ENCODE assay signal across 12 cellular contexts in the genomic region with DNA sequence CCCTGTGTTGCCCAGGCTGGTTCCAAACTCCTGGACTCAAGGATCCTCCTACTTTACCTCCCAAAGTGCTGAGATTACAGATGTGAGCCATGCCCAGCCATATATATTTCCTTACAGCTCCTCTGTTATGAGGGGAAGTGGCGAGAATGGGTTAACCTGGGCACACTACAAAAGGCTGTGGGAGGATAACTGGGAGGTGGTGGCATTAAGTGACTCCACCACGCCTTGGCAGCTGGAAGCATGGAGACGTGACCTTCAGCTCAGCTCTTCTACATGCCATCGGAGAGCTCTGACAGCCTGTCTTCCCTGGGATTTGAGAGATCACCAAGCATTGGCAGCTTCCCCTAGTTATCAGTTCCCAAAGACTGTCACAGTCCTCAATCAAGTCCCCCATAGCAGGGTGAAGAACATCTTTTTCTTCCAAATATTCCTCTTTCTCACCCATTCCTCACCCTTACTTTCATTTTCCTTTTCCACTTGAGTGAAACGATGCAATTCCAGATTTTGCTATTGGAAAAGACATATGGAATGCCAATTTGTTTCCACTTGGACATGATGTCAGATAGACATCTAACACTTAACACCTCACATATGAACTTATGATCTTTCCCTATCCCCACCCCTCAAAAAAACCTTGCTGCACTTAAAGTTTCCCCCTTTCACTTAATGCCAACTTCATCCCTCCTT. TPM values are rescaled to one million over a fixed set of nuclear protein-coding genes. Genes with fewer than 3 reads are reported as not detected.
DNase-seq lines count a peak whose midpoint lies in the region; ATAC-seq and TF ChIP-seq lines count a peak whose summit lies in the region.
"Had no signal": no experiment of that assay in that cellular context is flagged by ENCODE, and none has a peak within 500 bp of the region (broad histone marks: within the 10 kb centered on the region; RNA-seq: fewer than 3 reads in every experiment).

No MANE protein-coding gene starts in this region.

- H3K27me3 Mint-ChIP-seq in stimulated activated naive CD8-positive, alpha-beta T cell treated with anti-CD3 and anti-CD28 coated beads, Interleukin-15, Interleukin-2, amounts not matched to agents 100 ng/mL and 50 ng/mL, for 24 hours: no peaks in the 10 kb centered on the region
- H3K27me3 Mint-ChIP-seq: CD4-positive, alpha-beta T cell had no signal

- H3K4me1 ChIP-seq in mammary epithelial cell (ENCODE audit: insufficient read depth, low read length) (peaks cover 26% of the 10 kb centered on the region), right lobe of liver (peaks cover 0 to 43% (median 16%) of the 10 kb centered on the region in 4 donors)

- no peaks in the 10 kb centered on the region for H3K9me3 Mint-ChIP-seq in stimulated activated naive CD8-positive, alpha-beta T cell treated with anti-CD3 and anti-CD28 coated beads, Interleukin-15, Interleukin-2, amounts not matched to agents 100 ng/mL and 50 ng/mL, for 24 hours
- H3K9me3 Mint-ChIP-seq: CD4-positive, alpha-beta T cell had no signal

- no peaks in the 10 kb centered on the region for H4K20me1 ChIP-seq in mammary epithelial cell (ENCODE audit: insufficient read depth, low read length)

- H3K4me3 ChIP-seq in mammary epithelial cell (replicated peaks in 1 of 3; ENCODE audit: insufficient read depth in 1 of 3, low read depth in 2 of 3, low read length in 3 of 3) (no peak overlapping the region), right lobe of liver (peak overlapping the region; percentile 24 to 38 (median 36))

- no peak for TF ChIP-seq CTCF in mammary epithelial cell (conservative IDR thresholded peaks at IDR 0.05 in 1 of 2, IDR thresholded peaks at IDR 0.05 in 1 of 2; ENCODE audit: extremely low read depth in 1 of 2, insufficient read depth in 1 of 2, low read depth in 1 of 2, low read length in 2 of 2)
- TF ChIP-seq CTCF in right lobe of liver (IDR thresholded peaks at IDR 0.05): no peak

- 94% methylated on average over 5 of the region's 5 CpGs for WGBS in mammary epithelial cell (ENCODE audit: low coverage, missing lambda C conversion rate)
- WGBS in right lobe of liver (ENCODE audit: insufficient coverage, low coverage, low lambda C conversion rate, missing lambda C conversion rate): 33% methylated on average over 4 of the region's 5 CpGs

- no peak overlapping the region for H3K9ac ChIP-seq in mammary epithelial cell (ENCODE audit: insufficient read depth, low read length)

- peaks cover 3% of the 10 kb centered on the region for H3K36me3 Mint-ChIP-seq in stimulated activated naive CD8-positive, alpha-beta T cell treated with anti-CD3 and anti-CD28 coated beads, Interleukin-15, Interleukin-2, amounts not matched to agents 100 ng/mL and 50 ng/mL, for 24 hours (ENCODE audit: low read depth)

- peaks cover 86% of the 10 kb centered on the region for H3K4me1 Mint-ChIP-seq in stimulated activated naive CD8-positive, alpha-beta T cell treated with anti-CD3 and anti-CD28 coated beads, Interleukin-15, Interleukin-2, amounts not matched to agents 100 ng/mL and 50 ng/mL, for 24 hours (ENCODE audit: low read depth)

- H3K9me3 ChIP-seq in mammary epithelial cell (replicated peaks; ENCODE audit: insufficient read depth, low read length) (no peaks in the 10 kb centered on the region), right lobe of liver (no peaks in the 10 kb centered on the region)
- H3K9me3 ChIP-seq: neutrophil had no signal

- no peaks in the 10 kb centered on the region for H3K79me2 ChIP-seq in mammary epithelial cell (ENCODE audit: insufficient read depth, low read length)

- dilution Hi-C loops in mammary epithelial cell (cut with HindIII; ENCODE audit: low sequenced_read_pairs): no loop called here

- in situ Hi-C loops in mammary epithelial cell (cut with MboI; ENCODE audit: low sequenced_read_pairs in 2 of 2): no loop called here

- H3K27ac ChIP-seq in mammary epithelial cell (ENCODE audit: insufficient read depth, low read depth, low read length) (no peak overlapping the region), right lobe of liver (peak overlapping the region in 2 of 3 donors; percentile 30 to 55)
- H3K27ac ChIP-seq: neutrophil had no signal

- peak overlapping the region; percentile 46 for H3K27ac Mint-ChIP-seq in stimulated activated naive CD8-positive, alpha-beta T cell treated with anti-CD3 and anti-CD28 coated beads, Interleukin-15, Interleukin-2, amounts not matched to agents 100 ng/mL and 50 ng/mL, for 24 hours
- H3K27ac Mint-ChIP-seq: CD4-positive, alpha-beta T cell had no signal

- H3K36me3 ChIP-seq in mammary epithelial cell (ENCODE audit: insufficient read depth, low read length) (no peaks in the 10 kb centered on the region), right lobe of liver (no peaks in the 10 kb centered on the region)
- H3K36me3 ChIP-seq: neutrophil had no signal

- no TSS peak for BruUV-seq in mammary epithelial cell (replicated peaks; lab: Mats Ljungman, UMichigan)

- DNase-seq in stimulated activated naive CD8-positive, alpha-beta T cell treated with anti-CD3 and anti-CD28 coated beads, Interleukin-15, Interleukin-2, amounts not matched to agents 100 U/mL and 50 U/mL, for 24 hours: no peak
- DNase-seq in mammary epithelial cell: no peak
- DNase-seq in right lobe of liver: peak in 1 of 3 donors; percentile 30
- DNase-seq in iPS-NIHi11 (ENCODE audit: low spot score): no peak
- DNase-seq in DMS 273 treated with DMSO at 0.1 percent for 48 hours (lab: John Stamatoyannopoulos, UW): no peak
- DNase-seq in stimulated activated CD4-positive, alpha-beta T cell treated with anti-CD3 and anti-CD28 coated beads, Interleukin-12 subunit alpha, Interleukin-12 subunit beta, amount 100 ng/mL, for 4 hours: no peak
- DNase-seq in hippocampal formation (lab: John Stamatoyannopoulos, UW): no peak
- DNase-seq: activated CD4-positive, alpha-beta T cell treated with anti-CD3 and anti-CD28 coated beads, Interleukin-2, amount 50 U/mL, for 4 hours; CD4-positive, alpha-beta T cell; NCI-H146 had no signal

- H2AFZ ChIP-seq in mammary epithelial cell (ENCODE audit: low read depth, low read length): peak overlapping the region; percentile 60

- TF ChIP-seq POLR2A in right lobe of liver (IDR thresholded peaks at IDR 0.05): no peak

- CTCF ChIA-PET in mammary epithelial cell (lab: Charles Lee; ENCODE audit: low non-redundant PET): interaction anchor here (0.5 kb wide), 1 partner anchor 244 kb away, joined by 3 read pairs; no protein-coding TSS in a partner anchor

- intact Hi-C loops in mammary epithelial cell (cut with micrococcal nuclease) (no loop called here), right lobe of liver (cut with DNase I) (no loop called here)

- no peak overlapping the region for H3K4me3 Mint-ChIP-seq in stimulated activated naive CD8-positive, alpha-beta T cell treated with anti-CD3 and anti-CD28 coated beads, Interleukin-15, Interleukin-2, amounts not matched to agents 100 ng/mL and 50 ng/mL, for 24 hours
- H3K4me3 Mint-ChIP-seq: CD4-positive, alpha-beta T cell had no signal

- H3K27me3 ChIP-seq in mammary epithelial cell (ENCODE audit: insufficient read depth, low read length): no peaks in the 10 kb centered on the region
- no peaks in the 10 kb centered on the region for H3K27me3 ChIP-seq in right lobe of liver
- H3K27me3 ChIP-seq: neutrophil had no signal

- no peak for ATAC-seq in stimulated activated naive CD8-positive, alpha-beta T cell treated with anti-CD3 and anti-CD28 coated beads, Interleukin-15, Interleukin-2, amounts not matched to agents 100 U/mL and 50 U/mL, for 24 hours
- peak; percentile 23 to 36 (median 31) for ATAC-seq in right lobe of liver

- no peak overlapping the region for H3K4me2 ChIP-seq in mammary epithelial cell (ENCODE audit: insufficient read depth, low read depth, low read length)

RNA-seq across cellular contexts. Expression of gene PHLDA1, which starts 48.5 kb away (rescaled TPM):
- total RNA-seq in mammary epithelial cell: 100 to 1,000 TPM; 161 to 545 TPM
- 120 TPM for polyA plus RNA-seq in mammary epithelial cell
- polyA minus RNA-seq in mammary epithelial cell: 135 TPM
- 10 to 100 TPM in 4 of 6 experiments, 1 to 10 TPM in 2; 1.7 to 22.4 (median 14.3) TPM for total RNA-seq in right lobe of liver

Comparison
In these comparisons a context has a peak if more than half of its experiments do, and no peak if none do; other contexts are left out.
1. H3K4me3 ChIP-seq: peak in right lobe of liver (3 of 3); none in mammary epithelial cell (0 of 3).
2. RNA of gene PHLDA1, which starts 48.5 kb away (total RNA-seq): 161 to 545 TPM in mammary epithelial cell; 1.7 to 22.4 TPM in right lobe of liver; every median in the first group is over 4 times any median in the second.